Comparison of ENCODE assay signal across 19 cellular contexts in genomic region chr15:27045796-27046195, GRCh38.
DNase-seq lines count a peak whose midpoint lies in the region; ATAC-seq and TF ChIP-seq lines count a peak whose summit lies in the region.
"Had no signal": no experiment of that assay in that cellular context is flagged by ENCODE, and none has a peak within 500 bp of the region (broad histone marks: within the 10 kb centered on the region; RNA-seq: fewer than 3 reads in every experiment).

No MANE protein-coding gene starts in this region.

- DNase-seq in DMS53 (lab: John Stamatoyannopoulos, UW) (peak; percentile 7), DMS53 treated with DMSO at 0.1 percent for 48 hours (lab: John Stamatoyannopoulos, UW; ENCODE audit: unreplicated experiment) (no peak), GM23338 (ENCODE audit: low spot score) (peak; percentile 11), neural progenitor cell (ENCODE audit: low spot score) (no peak), middle frontal gyrus (ENCODE audit: extremely low spot score, low spot score) (no peak), cortex of kidney (lab: John Stamatoyannopoulos, UW) (no peak)
- no peak for DNase-seq in effector CD4-positive, alpha-beta T cell
- DNase-seq: AML-193; Caco-2; CD4-positive, alpha-beta T cell; HFFc6; IMR-90 had no signal

- H3K27ac Mint-ChIP-seq in GM23338: no peak overlapping the region
- H3K27ac Mint-ChIP-seq in neural progenitor cell: no peak overlapping the region
- H3K27ac Mint-ChIP-seq: CD4-positive, alpha-beta T cell; HFFc6 had no signal

- H3K4me3 Mint-ChIP-seq in GM23338: no peak overlapping the region
- H3K4me3 Mint-ChIP-seq in neural progenitor cell: peak overlapping the region; percentile 72
- H3K4me3 Mint-ChIP-seq: CD4-positive, alpha-beta T cell; HFFc6 had no signal

- H3K27me3 ChIP-seq in GM23338 (ENCODE audit: insufficient read depth) (no peaks in the 10 kb centered on the region), neural progenitor cell (no peaks in the 10 kb centered on the region)

- H3K79me2 ChIP-seq in GM23338 (replicated peaks; ENCODE audit: insufficient read depth) (no peaks in the 10 kb centered on the region), neural progenitor cell (ENCODE audit: low read depth) (no peaks in the 10 kb centered on the region)

- H3K27me3 Mint-ChIP-seq in GM23338 (ENCODE audit: insufficient read depth, low read depth, poor library complexity): peaks cover 14% of the 10 kb centered on the region
- H3K27me3 Mint-ChIP-seq in neural progenitor cell (ENCODE audit: insufficient read depth, low read depth): peaks cover 11% of the 10 kb centered on the region

- H3K4me1 Mint-ChIP-seq in GM23338 (0 out of 3 replicates have a peak, but pooled peaks cover 2% of the 10 kb centered on the region), neural progenitor cell (peaks cover 5% of the 10 kb centered on the region)

- H3K9me2 ChIP-seq in GM23338 (ENCODE audit: insufficient read depth): no peaks in the 10 kb centered on the region

- no peaks in the 10 kb centered on the region for H3K4me1 ChIP-seq in GM23338 (ENCODE audit: insufficient read depth)
- no peaks in the 10 kb centered on the region for H3K4me1 ChIP-seq in neural progenitor cell
- H3K4me1 ChIP-seq: A549, Caco-2 had no signal

- H3K36me3 Mint-ChIP-seq in GM23338 (ENCODE audit: low read depth) (no peaks in the 10 kb centered on the region), neural progenitor cell (no peaks in the 10 kb centered on the region)

- no peaks in the 10 kb centered on the region for H4K20me1 ChIP-seq in GM23338 (replicated peaks; ENCODE audit: insufficient read depth)
- no peaks in the 10 kb centered on the region for H4K20me1 ChIP-seq in neural progenitor cell (ENCODE audit: low read depth)

- H3K9me3 Mint-ChIP-seq in GM23338: no peaks in the 10 kb centered on the region
- H3K9me3 Mint-ChIP-seq in neural progenitor cell: no peaks in the 10 kb centered on the region
- H3K9me3 Mint-ChIP-seq: CD4-positive, alpha-beta T cell had no signal

- H3K9ac ChIP-seq in neural progenitor cell: no peak overlapping the region

- H2AFZ ChIP-seq in GM23338 (peak overlapping the region; percentile 5; the same call in 1 of the 2 replicates), neural progenitor cell (replicated peaks) (no peak overlapping the region)

- H3K9me3 ChIP-seq in neural progenitor cell (ENCODE audit: low read depth): no peaks in the 10 kb centered on the region
- H3K9me3 ChIP-seq: A549, Caco-2 had no signal

- H3K36me3 ChIP-seq in GM23338 (ENCODE audit: insufficient read depth) (no peaks in the 10 kb centered on the region), neural progenitor cell (no peaks in the 10 kb centered on the region)

- TF ChIP-seq CTCF in GM23338 (conservative IDR thresholded peaks at IDR 0.05; ENCODE audit: low read depth in 2 of 2) (no peak), VCaP (conservative IDR thresholded peaks at IDR 0.05) (no peak), neural progenitor cell (IDR thresholded peaks at IDR 0.05) (no peak)

- H3K27ac ChIP-seq in GM23338 (ENCODE audit: low read depth) (no peak overlapping the region), VCaP (peak overlapping the region; percentile 18; the same call in 1 of the 2 replicates), neural progenitor cell (no peak overlapping the region)
- H3K27ac ChIP-seq: 22Rv1, A549, C4-2B had no signal

- no peak overlapping the region for H3K4me2 ChIP-seq in GM23338
- no peak overlapping the region for H3K4me2 ChIP-seq in neural progenitor cell
- H3K4me2 ChIP-seq: A549 had no signal

- H3F3A ChIP-seq in GM23338 (replicated peaks; ENCODE audit: low read depth): no peaks in the 10 kb centered on the region
- H3F3A ChIP-seq in neural progenitor cell (ENCODE audit: low read depth): no peaks in the 10 kb centered on the region

- no peak overlapping the region for H3K4me3 ChIP-seq in GM23338
- H3K4me3 ChIP-seq in neural progenitor cell: no peak overlapping the region
- H3K4me3 ChIP-seq: A549, GM12878, K562 had no signal

- ATAC-seq in GM23338: no peak
- ATAC-seq: A549, GM12878, HCT116, K562 had no signal

TF ChIP-seq in GM23338, 12 proteins besides CTCF, POLR2A, EP300 and RAD21:
- TF ChIP-seq ZNF331 (CRISPR knock-in tag; IDR thresholded peaks at IDR 0.05; ENCODE audit: low read depth): no peak

Comparison
In these comparisons a context has a peak if more than half of its experiments do, and no peak if none do; other contexts are left out.
1. DNase-seq: peak in DMS53 (single experiment) and GM23338 (single experiment); none in DMS53 treated with DMSO at 0.1 percent for 48 hours (single experiment), neural progenitor cell (single experiment), effector CD4-positive, alpha-beta T cell (single experiment), middle frontal gyrus (single experiment) and cortex of kidney (single experiment).